In the genomic region with DNA sequence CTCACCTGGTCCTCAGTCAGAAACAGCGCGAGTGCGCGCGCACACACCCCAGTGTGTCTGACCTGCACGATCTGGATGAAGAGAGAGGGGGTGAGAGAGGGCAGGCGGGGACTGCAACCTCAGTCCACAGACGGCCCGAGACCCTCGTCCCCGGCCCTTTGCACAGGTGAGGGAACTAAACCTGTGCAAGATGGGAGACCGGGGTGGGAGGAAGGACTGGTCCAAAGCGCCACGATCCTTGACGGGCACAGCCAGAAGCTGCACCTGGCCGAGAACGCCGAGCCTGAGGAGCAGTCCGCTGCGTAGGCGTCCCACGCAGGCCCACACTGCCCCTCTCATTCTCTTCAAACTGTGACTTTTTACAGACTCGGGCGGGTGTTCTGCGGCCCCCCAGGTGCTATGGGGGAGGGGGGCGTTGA, we compare ENCODE assay signal across 9 cellular contexts. TPM values are rescaled to one million over a fixed set of nuclear protein-coding genes. Genes with fewer than 3 reads are reported as not detected.
DNase-seq lines count a peak whose midpoint lies in the region; ATAC-seq and TF ChIP-seq lines count a peak whose summit lies in the region.
"Had no signal": no experiment of that assay in that cellular context is flagged by ENCODE, and none has a peak within 500 bp of the region (broad histone marks: within the 10 kb centered on the region; RNA-seq: fewer than 3 reads in every experiment).

No MANE protein-coding gene starts in this region.

- no peak for TF ChIP-seq EP300 in tibial nerve (IDR thresholded peaks at IDR 0.05)

- H3K36me3 ChIP-seq in left lung (no peaks in the 10 kb centered on the region), tibial nerve (peaks cover 0 to 10% (median 0%) of the 10 kb centered on the region in 3 donors)

- no peak for TF ChIP-seq POLR2A in tibial nerve (IDR thresholded peaks at IDR 0.05)

- H3K27ac ChIP-seq in angular gyrus (ENCODE audit: low read depth, low read length) (peak overlapping the region; percentile 38), left lung (peak overlapping the region in 1 of 2 donors; percentile 61), tibial nerve (peak overlapping the region; percentile 55 to 88 (median 80))

- no peaks in the 10 kb centered on the region for H3K27me3 ChIP-seq in left lung
- H3K27me3 ChIP-seq in tibial nerve, result no peaks in the 10 kb centered on the region

- WGBS in tibial nerve, 2 donors, result 33 to 47% methylated on average over 16 to 26 of the region's 26 CpGs

- peak overlapping the region; percentile 88 for H3K27ac Mint-ChIP-seq in activated T-cell treated with anti-CD3 and anti-CD28 coated beads, Interleukin-2, amount 50 U/mL, for 24 hours

- H3K9me3 ChIP-seq in left lung, result no peaks in the 10 kb centered on the region
- H3K9me3 ChIP-seq in tibial nerve, result no peaks in the 10 kb centered on the region

- H3K4me1 ChIP-seq in left lung (peaks cover 15 to 35% of the 10 kb centered on the region in 2 donors), tibial nerve (peaks cover 0 to 41% (median 20%) of the 10 kb centered on the region in 4 donors)

- no peak for DNase-seq in activated T-cell treated with anti-CD3 and anti-CD28 coated beads, Interleukin-2, amount 50 U/mL, for 24 hours
- no peak for DNase-seq in activated T-cell treated with anti-CD3 and anti-CD28 coated beads, Interleukin-2, amount 50 U/mL, for 48 hours
- DNase-seq in left lung (peak in 1 of 2 donors; percentile 77), tibial nerve (ENCODE audit: low spot score in 2 of 2) (no peak)
- no peak for DNase-seq in stimulated activated CD4-positive, alpha-beta T cell treated with anti-CD3 and anti-CD28 coated beads, Interleukin-4, amount 100 ng/mL, for 4 hours

- H3K9me3 Mint-ChIP-seq in activated T-cell treated with anti-CD3 and anti-CD28 coated beads, Interleukin-2, amount 50 U/mL, for 24 hours, result no peaks in the 10 kb centered on the region

- no peaks in the 10 kb centered on the region for H3K27me3 Mint-ChIP-seq in activated T-cell treated with anti-CD3 and anti-CD28 coated beads, Interleukin-2, amount 50 U/mL, for 24 hours

- H3K36me3 Mint-ChIP-seq in activated T-cell treated with anti-CD3 and anti-CD28 coated beads, Interleukin-2, amount 50 U/mL, for 24 hours (ENCODE audit: low read depth), result peaks cover 33% of the 10 kb centered on the region

- peaks cover 54% of the 10 kb centered on the region for H3K4me1 Mint-ChIP-seq in activated T-cell treated with anti-CD3 and anti-CD28 coated beads, Interleukin-2, amount 50 U/mL, for 24 hours (ENCODE audit: low read depth)

- no peak for TF ChIP-seq CTCF in left lung (IDR thresholded peaks at IDR 0.05)
- TF ChIP-seq CTCF in tibial nerve (IDR thresholded peaks at IDR 0.05), result no peak

- H3K4me3 Mint-ChIP-seq in activated T-cell treated with anti-CD3 and anti-CD28 coated beads, Interleukin-2, amount 50 U/mL, for 24 hours, result peak overlapping the region; percentile 90

- ATAC-seq in left lung (peak; percentile 18), HG02938 (IDR thresholded peaks at IDR 0.05; ENCODE audit: unreplicated experiment) (no peak), HG03196 (IDR thresholded peaks at IDR 0.05; ENCODE audit: unreplicated experiment) (no peak)

- H3K4me3 ChIP-seq in left lung (peak overlapping the region; percentile 55 to 69), tibial nerve (peak overlapping the region; percentile 53 to 91 (median 72))

- intact Hi-C loops in left lung (cut with DNase I), result no loop called here

RNA-seq across cellular contexts. Expression of gene IQCC, which starts 0.5 kb away (rescaled TPM):
- total RNA-seq in left lung, result 1 to 10 TPM; 1.9 to 2.3 TPM
- 1 to 10 TPM; 2.4 to 4.7 (median 3.7) TPM for total RNA-seq in tibial nerve

RNA-seq across cellular contexts. Expression of gene DCDC2B, which starts 3.9 kb away (rescaled TPM):
- total RNA-seq in left lung, result 1 to 10 TPM in 1 of 2 donors, not detected in 1; 2.3 TPM
- not detected for total RNA-seq in tibial nerve
- total RNA-seq: T-helper 2 cell treated with Interferon-gamma antibody and Interleukin-4, amounts not matched to agents 100 ng/mL and 5 ng/mL, for 36 hours had no signal

RNA-seq across cellular contexts. Expression of gene CCDC28B, which starts 4.6 kb away (rescaled TPM):
- 1 to 10 TPM; 7.2 to 9.0 TPM for total RNA-seq in left lung
- 10 to 100 TPM in 1 of 4 donors, 1 to 10 TPM in 3; 2.7 to 12.0 (median 6.2) TPM for total RNA-seq in tibial nerve

RNA-seq across cellular contexts. Expression of gene TMEM234, which starts 17.2 kb away (rescaled TPM):
- 10 to 100 TPM; 19.3 to 21.0 TPM for total RNA-seq in left lung
- 10 to 100 TPM; 22.5 to 29.0 (median 26.3) TPM for total RNA-seq in tibial nerve

RNA-seq across cellular contexts. Expression of gene EIF3I, which starts 17.3 kb away (rescaled TPM):
- total RNA-seq in left lung (100 to 1,000 TPM; 118 to 172 TPM), tibial nerve (100 to 1,000 TPM; 121 to 172 (median 152) TPM)
